In genomic region chr10:50437248-50437647, GRCh38 we compare ENCODE assay signal across 16 cellular contexts.
DNase-seq lines count a peak whose midpoint lies in the region; ATAC-seq and TF ChIP-seq lines count a peak whose summit lies in the region.
"Had no signal": no experiment of that assay in that cellular context is flagged by ENCODE, and none has a peak within 500 bp of the region (broad histone marks: within the 10 kb centered on the region; RNA-seq: fewer than 3 reads in every experiment).

No MANE protein-coding gene starts in this region.

- DNase-seq in NB4 (ENCODE audit: low read depth) (peak; percentile 20), left lung (no peak), spleen (no peak), mesothelial cell of epicardium (ENCODE audit: low spot score in 2 of 2, unreplicated experiment in 2 of 2) (no peak)
- no peak for DNase-seq in activated CD4-positive, CD25-positive, alpha-beta regulatory T cell treated with anti-CD3 and anti-CD28 coated beads, Interleukin-2, amount 50 U/mL, for 72 hours
- DNase-seq: Calu3, foreskin fibroblast, posterior cingulate gyrus, stomach had no signal

- peak; percentile 53 for ATAC-seq in GM18861 (IDR thresholded peaks at IDR 0.05; ENCODE audit: unreplicated experiment)
- peak; percentile 48 for ATAC-seq in HG02623 (IDR thresholded peaks at IDR 0.05; ENCODE audit: unreplicated experiment)
- peak; percentile 54 for ATAC-seq in left lung
- ATAC-seq in HG02852 (IDR thresholded peaks at IDR 0.05; ENCODE audit: unreplicated experiment): no peak
- ATAC-seq: left lobe of liver had no signal

- no peaks in the 10 kb centered on the region for H3K36me3 Mint-ChIP-seq in mesothelial cell of epicardium

- TF ChIP-seq POLR2A in NB4 (IDR thresholded peaks at IDR 0.05; ENCODE audit: extremely low read depth, insufficient read length) (no peak), spleen (IDR thresholded peaks at IDR 0.05) (no peak)

- no peaks in the 10 kb centered on the region for H3K9me3 Mint-ChIP-seq in mesothelial cell of epicardium
- H3K9me3 Mint-ChIP-seq: activated naive CD4-positive, alpha-beta T cell treated with anti-CD3 and anti-CD28 coated beads, Interleukin-2, amount 50 U/mL, for 24 hours had no signal

- H3K27ac ChIP-seq in left lung (no peak overlapping the region), spleen (no peak overlapping the region)
- H3K27ac ChIP-seq: RWPE1, stomach, VCaP had no signal

- H3K27me3 ChIP-seq in left lung (no peaks in the 10 kb centered on the region), spleen (replicated peaks in 1 of 7) (no peaks in the 10 kb centered on the region)
- H3K27me3 ChIP-seq: stomach had no signal

- no peaks in the 10 kb centered on the region for H3K4me1 Mint-ChIP-seq in mesothelial cell of epicardium

- no peaks in the 10 kb centered on the region for H3K27me3 Mint-ChIP-seq in mesothelial cell of epicardium (ENCODE audit: low read depth)
- H3K27me3 Mint-ChIP-seq: activated naive CD4-positive, alpha-beta T cell treated with anti-CD3 and anti-CD28 coated beads, Interleukin-2, amount 50 U/mL, for 24 hours had no signal

- no peak overlapping the region for H3K27ac Mint-ChIP-seq in mesothelial cell of epicardium
- H3K27ac Mint-ChIP-seq: activated naive CD4-positive, alpha-beta T cell treated with anti-CD3 and anti-CD28 coated beads, Interleukin-2, amount 50 U/mL, for 24 hours had no signal

- 85 to 100% (median 90%) methylated on average over 1 of the region's 1 CpG for WGBS in spleen, 5 donors

- H3K4me1 ChIP-seq in left lung (peaks cover 0 to 17% of the 10 kb centered on the region in 2 donors), spleen (peaks cover 0 to 16% (median 0%) of the 10 kb centered on the region in 6 donors)

- no peak for TF ChIP-seq CTCF in NB4 (IDR thresholded peaks at IDR 0.05; ENCODE audit: low read depth, low read length)
- no peak for TF ChIP-seq CTCF in left lung (IDR thresholded peaks at IDR 0.05)
- TF ChIP-seq CTCF in spleen (IDR thresholded peaks at IDR 0.05 in 8 of 11, conservative IDR thresholded peaks at IDR 0.05 in 3 of 11): no peak
- no peak for TF ChIP-seq CTCF in mesothelial cell of epicardium (IDR thresholded peaks at IDR 0.05; ENCODE audit: unreplicated experiment)

- H3K9me3 ChIP-seq in left lung: no peaks in the 10 kb centered on the region
- no peaks in the 10 kb centered on the region for H3K9me3 ChIP-seq in spleen
- H3K9me3 ChIP-seq: stomach had no signal

- intact Hi-C loops in left lung (cut with DNase I) (no loop called here), spleen (cut with DNase I; ENCODE audit: low total_unique reads) (no loop called here)

- H3K4me3 Mint-ChIP-seq in mesothelial cell of epicardium: no peak overlapping the region
- H3K4me3 Mint-ChIP-seq: activated naive CD4-positive, alpha-beta T cell treated with anti-CD3 and anti-CD28 coated beads, Interleukin-2, amount 50 U/mL, for 24 hours had no signal

- H3K36me3 ChIP-seq in left lung (no peaks in the 10 kb centered on the region), spleen (peaks cover 0 to 5% (median 0%) of the 10 kb centered on the region in 6 donors)
- H3K36me3 ChIP-seq: stomach had no signal

- no peak overlapping the region for H3K4me3 ChIP-seq in NB4 (ENCODE audit: low read depth, low read length)
- H3K4me3 ChIP-seq in left lung: no peak overlapping the region
- H3K4me3 ChIP-seq in spleen: no peak overlapping the region
- H3K4me3 ChIP-seq: stomach had no signal
